Comparison of ENCODE assay signal across 8 cellular contexts in genomic region chr2:190879474-190880373, GRCh38. TPM values are rescaled to one million over a fixed set of nuclear protein-coding genes. Genes with fewer than 3 reads are reported as not detected.
A peak's percentile ranks its signal among the peaks of the same experiment; 100 is the strongest.
DNase-seq lines count a peak whose midpoint lies in the region; ATAC-seq and TF ChIP-seq lines count a peak whose summit lies in the region.

No MANE protein-coding gene starts in this region.

- DNase-seq in LNCaP clone FGC (ENCODE audit: low read depth) = no peak
- DNase-seq in activated naive CD4-positive, alpha-beta T cell treated with anti-CD3 and anti-CD28 coated beads for 36 hours = peak; percentile 56
- DNase-seq in left ventricle myocardium superior = peak; percentile 36
- DNase-seq in stimulated activated CD4-positive, alpha-beta T cell treated with anti-CD3 and anti-CD28 coated beads, Interleukin-12 subunit alpha, Interleukin-12 subunit beta, amount 100 ng/mL, for 24 hours (ENCODE audit: low read depth in 2 of 2) = peak; percentile 17 to 24
- DNase-seq in HCEC 1CT = no peak
- DNase-seq in GM20000 (ENCODE audit: low spot score) = no peak
- no peak for DNase-seq in AML-193 (lab: John Stamatoyannopoulos, UW)

- H3K9me3 ChIP-seq in DOHH2 (ENCODE audit: control insufficient read depth, insufficient read depth, low read length) = no peaks in the 10 kb centered on the region

- ATAC-seq in left ventricle myocardium superior = peak; percentile 40

- peaks cover 11% of the 10 kb centered on the region for H3F3A ChIP-seq in DOHH2 (ENCODE audit: control insufficient read depth, insufficient read depth)

- peaks cover 24% of the 10 kb centered on the region for H4K20me1 ChIP-seq in DOHH2 (ENCODE audit: control insufficient read depth, insufficient read depth, low read depth, low read length)

- peaks cover 29% of the 10 kb centered on the region for H3K36me3 Mint-ChIP-seq in activated naive CD4-positive, alpha-beta T cell treated with anti-CD3 and anti-CD28 coated beads for 36 hours (ENCODE audit: low read depth)

- peaks cover 41% of the 10 kb centered on the region for H3K4me1 ChIP-seq in DOHH2 (ENCODE audit: control insufficient read depth, low read length)

- CTCF ChIA-PET in activated naive CD4-positive, alpha-beta T cell treated with anti-CD3 and anti-CD28 coated beads for 36 hours (lab: Charles Lee) = interaction anchor here (0.9 to 4.8 kb wide), 3 partner anchors 27 to 29 kb away, joined by 3 to 34 read pairs (median 24); no protein-coding TSS in a partner anchor

- TF ChIP-seq CTCF in DOHH2 (IDR thresholded peaks at IDR 0.05; ENCODE audit: low read depth, low read length, poor library complexity, severe bottlenecking) (no peak), LNCaP clone FGC (IDR thresholded peaks at IDR 0.05; ENCODE audit: control insufficient read depth, extremely low read depth, insufficient read depth) (no peak), GM20000 (IDR thresholded peaks at IDR 0.05; ENCODE audit: extremely low read depth, missing control alignments) (no peak)

- H3K4me3 Mint-ChIP-seq in activated naive CD4-positive, alpha-beta T cell treated with anti-CD3 and anti-CD28 coated beads for 36 hours = peak overlapping the region; percentile 96

- peak overlapping the region; percentile 99 for H3K27ac Mint-ChIP-seq in activated naive CD4-positive, alpha-beta T cell treated with anti-CD3 and anti-CD28 coated beads for 36 hours

- peaks cover 39% of the 10 kb centered on the region for H3K4me1 Mint-ChIP-seq in activated naive CD4-positive, alpha-beta T cell treated with anti-CD3 and anti-CD28 coated beads for 36 hours (ENCODE audit: low read depth)

- H3K9me3 Mint-ChIP-seq in activated naive CD4-positive, alpha-beta T cell treated with anti-CD3 and anti-CD28 coated beads for 36 hours = no peaks in the 10 kb centered on the region

- H3K27me3 ChIP-seq in DOHH2 (ENCODE audit: control insufficient read depth, low read length) = no peaks in the 10 kb centered on the region

- H3K27me3 Mint-ChIP-seq in activated naive CD4-positive, alpha-beta T cell treated with anti-CD3 and anti-CD28 coated beads for 36 hours (ENCODE audit: low read depth) = no peaks in the 10 kb centered on the region

- peaks cover 36% of the 10 kb centered on the region for H3K36me3 ChIP-seq in DOHH2 (ENCODE audit: control insufficient read depth, low read length)

- H3K4me3 ChIP-seq in DOHH2 (ENCODE audit: low read length) (peak overlapping the region; percentile 100), LNCaP clone FGC (ENCODE audit: low read depth, low read length) (peak overlapping the region; percentile 75)

- H3K27ac ChIP-seq in DOHH2 (ENCODE audit: low read depth, low read length) = peak overlapping the region; percentile 46

- no peaks in the 10 kb centered on the region for H3K9me2 ChIP-seq in DOHH2 (replicated peaks; ENCODE audit: control insufficient read depth, low read length)

- H3K4me2 ChIP-seq in DOHH2 (ENCODE audit: low read length) = peak overlapping the region; percentile 97

- peaks cover 48% of the 10 kb centered on the region for H3K79me2 ChIP-seq in DOHH2 (ENCODE audit: control insufficient read depth, low read length)

- intact Hi-C loops in activated naive CD4-positive, alpha-beta T cell treated with anti-CD3 and anti-CD28 coated beads for 36 hours (cut with micrococcal nuclease) = loop anchor here (1.0 to 5.0 kb wide), 8 partner anchors 29 to 1095 kb away; partner anchors contain the start of genes MFSD6, NEMP2, ORMDL1 and PMS1
- intact Hi-C loops in left ventricle myocardium superior (cut with micrococcal nuclease) = no loop called here

RNA-seq across cellular contexts. Expression of gene GLS, which starts 0.9 kb away (rescaled TPM):
- total RNA-seq in activated naive CD4-positive, alpha-beta T cell treated with anti-CD3 and anti-CD28 coated beads for 36 hours = 100 to 1,000 TPM; 248 to 255 TPM
- 52.2 TPM for total RNA-seq in left ventricle myocardium superior

Comparison
In these comparisons a context has a peak if more than half of its experiments do, and no peak if none do; other contexts are left out.
1. DNase-seq: peak in activated naive CD4-positive, alpha-beta T cell treated with anti-CD3 and anti-CD28 coated beads for 36 hours (single experiment), left ventricle myocardium superior (single experiment) and stimulated activated CD4-positive, alpha-beta T cell treated with anti-CD3 and anti-CD28 coated beads, Interleukin-12 subunit alpha, Interleukin-12 subunit beta, amount 100 ng/mL, for 24 hours (2 of 2); none in LNCaP clone FGC (single experiment), HCEC 1CT (single experiment), GM20000 (single experiment) and AML-193 (0 of 2).